Comparison of ENCODE assay signal across 1 cellular context in the genomic region with DNA sequence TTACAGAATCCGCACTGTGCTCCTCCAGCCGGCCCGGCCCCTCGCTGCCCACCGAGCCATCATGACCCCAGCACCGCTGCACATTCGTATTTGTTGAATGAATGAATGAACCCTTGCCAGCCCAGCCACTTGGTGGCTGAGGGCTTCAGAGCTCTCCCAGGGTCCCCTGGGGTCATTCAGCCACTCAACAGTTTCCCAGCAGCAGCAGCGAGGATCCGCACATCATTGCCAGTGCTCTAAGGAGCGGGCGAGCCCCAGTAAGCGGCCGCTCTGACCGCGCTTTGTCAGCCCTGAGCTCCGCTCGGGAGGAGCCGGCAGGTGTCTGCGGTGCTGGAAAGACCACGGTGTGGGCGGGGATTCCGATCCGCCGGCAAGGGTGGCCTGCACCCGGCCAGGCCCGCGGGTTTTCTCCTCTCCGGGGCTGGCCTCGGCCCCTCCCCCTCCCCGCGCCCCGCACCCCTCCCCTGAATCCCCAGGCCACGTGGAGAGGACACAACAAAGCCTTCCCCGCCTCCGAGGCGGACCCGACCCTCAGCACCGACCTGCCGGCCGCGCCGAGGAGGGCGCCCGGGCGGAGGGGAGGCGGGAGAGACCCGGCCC.
TF ChIP-seq lines count a peak whose summit lies in the region.

No MANE protein-coding gene starts in this region.

TF ChIP-seq in HepG2, 621 proteins besides CTCF, POLR2A, EP300 and RAD21 (continued from another document and continues in another):
- TF ChIP-seq, protein P1, sequence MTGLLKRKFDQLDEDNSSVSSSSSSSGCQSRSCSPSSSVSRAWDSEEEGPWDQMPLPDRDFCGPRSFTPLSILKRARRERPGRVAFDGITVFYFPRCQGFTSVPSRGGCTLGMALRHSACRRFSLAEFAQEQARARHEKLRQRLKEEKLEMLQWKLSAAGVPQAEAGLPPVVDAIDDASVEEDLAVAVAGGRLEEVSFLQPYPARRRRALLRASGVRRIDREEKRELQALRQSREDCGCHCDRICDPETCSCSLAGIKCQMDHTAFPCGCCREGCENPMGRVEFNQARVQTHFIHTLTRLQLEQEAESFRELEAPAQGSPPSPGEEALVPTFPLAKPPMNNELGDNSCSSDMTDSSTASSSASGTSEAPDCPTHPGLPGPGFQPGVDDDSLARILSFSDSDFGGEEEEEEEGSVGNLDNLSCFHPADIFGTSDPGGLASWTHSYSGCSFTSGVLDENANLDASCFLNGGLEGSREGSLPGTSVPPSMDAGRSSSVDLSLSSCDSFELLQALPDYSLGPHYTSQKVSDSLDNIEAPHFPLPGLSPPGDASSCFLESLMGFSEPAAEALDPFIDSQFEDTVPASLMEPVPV (CRISPR knock-in tag; IDR thresholded peaks at IDR 0.05), result 0 out of 2 replicates have a peak, but pooled peaks have one; percentile 49
- TF ChIP-seq ZNF629 (CRISPR knock-in tag; conservative IDR thresholded peaks at IDR 0.05) (no peak), FOXK1 (CRISPR knock-in tag; IDR thresholded peaks at IDR 0.05; ENCODE audit: borderline replicate concordance, low read depth) (peak; percentile 43; the same call in 1 of the 2 replicates), ZNF687 (CRISPR knock-in tag; IDR thresholded peaks at IDR 0.05) (peak; percentile 67), LCORL (IDR thresholded peaks at IDR 0.05) (no peak), LCORL (CRISPR knock-in tag; IDR thresholded peaks at IDR 0.05) (0 out of 2 replicates have a peak, but pooled peaks have one; percentile 31), SSRP1 (CRISPR knock-in tag; IDR thresholded peaks at IDR 0.05) (no peak), ZNF792 (CRISPR knock-in tag; IDR thresholded peaks at IDR 0.05) (0 out of 2 replicates have a peak, but pooled peaks have one; percentile 30), PAXIP1 (CRISPR knock-in tag; conservative IDR thresholded peaks at IDR 0.05) (0 out of 2 replicates have a peak, but pooled peaks have one; percentile 17), PHF8 (CRISPR knock-in tag; IDR thresholded peaks at IDR 0.05) (peak; percentile 33; the same call in 1 of the 2 replicates), ATF4 (CRISPR knock-in tag; IDR thresholded peaks at IDR 0.05) (no peak), DMAP1 (CRISPR knock-in tag; IDR thresholded peaks at IDR 0.05) (peak; percentile 67), UBTF (CRISPR knock-in tag; IDR thresholded peaks at IDR 0.05) (peak; percentile 75), RARA (CRISPR knock-in tag; IDR thresholded peaks at IDR 0.05) (no peak), ZNF709 (CRISPR knock-in tag; IDR thresholded peaks at IDR 0.05) (0 out of 2 replicates have a peak, but pooled peaks have one; percentile 44), NRL (CRISPR knock-in tag; IDR thresholded peaks at IDR 0.05; ENCODE audit: borderline replicate concordance) (peak; percentile 33; the same call in 1 of the 2 replicates), ADNP (CRISPR knock-in tag; IDR thresholded peaks at IDR 0.05) (no peak), ZNF441 (CRISPR knock-in tag; IDR thresholded peaks at IDR 0.05; ENCODE audit: borderline replicate concordance) (peak; percentile 27; the same call in 1 of the 2 replicates), SP5 (CRISPR knock-in tag; IDR thresholded peaks at IDR 0.05; ENCODE audit: borderline replicate concordance, low read depth) (peak; percentile 33; the same call in 1 of the 2 replicates), ZBTB38 (CRISPR knock-in tag; IDR thresholded peaks at IDR 0.05) (0 out of 2 replicates have a peak, but pooled peaks have one; percentile 7), ASH2L (IDR thresholded peaks at IDR 0.05; ENCODE audit: insufficient read length, low read depth, low read length) (peak; percentile 42), TMF1 (CRISPR knock-in tag; IDR thresholded peaks at IDR 0.05; ENCODE audit: low read depth) (0 out of 2 replicates have a peak, but pooled peaks have one; percentile 63), ZNF790 (CRISPR knock-in tag; IDR thresholded peaks at IDR 0.05; ENCODE audit: borderline replicate concordance) (0 out of 2 replicates have a peak, but pooled peaks have one; percentile 36), POLR2AphosphoS5 (IDR thresholded peaks at IDR 0.05; ENCODE audit: low read depth, low read length) (peak; percentile 29; the same call in 1 of the 2 replicates), ATM (IDR thresholded peaks at IDR 0.05; ENCODE audit: borderline replicate concordance) (no peak), ZNF501 (CRISPR knock-in tag; IDR thresholded peaks at IDR 0.05) (peak; percentile 69), ZBTB14 (CRISPR knock-in tag; IDR thresholded peaks at IDR 0.05) (no peak), SCMH1 (CRISPR knock-in tag; IDR thresholded peaks at IDR 0.05; ENCODE audit: borderline replicate concordance) (no peak), MYPOP (CRISPR knock-in tag; IDR thresholded peaks at IDR 0.05) (0 out of 2 replicates have a peak, but pooled peaks have one; percentile 38), TBX2 (CRISPR knock-in tag; IDR thresholded peaks at IDR 0.05; ENCODE audit: borderline replicate concordance) (peak; percentile 31; the same call in 1 of the 2 replicates)
- TF ChIP-seq, protein P2, sequence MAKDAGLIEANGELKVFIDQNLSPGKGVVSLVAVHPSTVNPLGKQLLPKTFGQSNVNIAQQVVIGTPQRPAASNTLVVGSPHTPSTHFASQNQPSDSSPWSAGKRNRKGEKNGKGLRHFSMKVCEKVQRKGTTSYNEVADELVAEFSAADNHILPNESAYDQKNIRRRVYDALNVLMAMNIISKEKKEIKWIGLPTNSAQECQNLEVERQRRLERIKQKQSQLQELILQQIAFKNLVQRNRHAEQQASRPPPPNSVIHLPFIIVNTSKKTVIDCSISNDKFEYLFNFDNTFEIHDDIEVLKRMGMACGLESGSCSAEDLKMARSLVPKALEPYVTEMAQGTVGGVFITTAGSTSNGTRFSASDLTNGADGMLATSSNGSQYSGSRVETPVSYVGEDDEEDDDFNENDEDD (CRISPR knock-in tag; IDR thresholded peaks at IDR 0.05; ENCODE audit: borderline replicate concordance), result peak; percentile 25; the same call in 1 of the 2 replicates
- TF ChIP-seq, protein P3, sequence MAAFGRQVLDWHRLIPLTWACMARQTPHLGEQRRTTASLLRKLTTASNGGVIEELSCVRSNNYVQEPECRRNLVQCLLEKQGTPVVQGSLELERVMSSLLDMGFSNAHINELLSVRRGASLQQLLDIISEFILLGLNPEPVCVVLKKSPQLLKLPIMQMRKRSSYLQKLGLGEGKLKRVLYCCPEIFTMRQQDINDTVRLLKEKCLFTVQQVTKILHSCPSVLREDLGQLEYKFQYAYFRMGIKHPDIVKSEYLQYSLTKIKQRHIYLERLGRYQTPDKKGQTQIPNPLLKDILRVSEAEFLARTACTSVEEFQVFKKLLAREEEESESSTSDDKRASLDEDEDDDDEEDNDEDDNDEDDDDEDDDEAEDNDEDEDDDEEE (CRISPR knock-in tag; IDR thresholded peaks at IDR 0.05), result no peak
- TF ChIP-seq, protein P4, sequence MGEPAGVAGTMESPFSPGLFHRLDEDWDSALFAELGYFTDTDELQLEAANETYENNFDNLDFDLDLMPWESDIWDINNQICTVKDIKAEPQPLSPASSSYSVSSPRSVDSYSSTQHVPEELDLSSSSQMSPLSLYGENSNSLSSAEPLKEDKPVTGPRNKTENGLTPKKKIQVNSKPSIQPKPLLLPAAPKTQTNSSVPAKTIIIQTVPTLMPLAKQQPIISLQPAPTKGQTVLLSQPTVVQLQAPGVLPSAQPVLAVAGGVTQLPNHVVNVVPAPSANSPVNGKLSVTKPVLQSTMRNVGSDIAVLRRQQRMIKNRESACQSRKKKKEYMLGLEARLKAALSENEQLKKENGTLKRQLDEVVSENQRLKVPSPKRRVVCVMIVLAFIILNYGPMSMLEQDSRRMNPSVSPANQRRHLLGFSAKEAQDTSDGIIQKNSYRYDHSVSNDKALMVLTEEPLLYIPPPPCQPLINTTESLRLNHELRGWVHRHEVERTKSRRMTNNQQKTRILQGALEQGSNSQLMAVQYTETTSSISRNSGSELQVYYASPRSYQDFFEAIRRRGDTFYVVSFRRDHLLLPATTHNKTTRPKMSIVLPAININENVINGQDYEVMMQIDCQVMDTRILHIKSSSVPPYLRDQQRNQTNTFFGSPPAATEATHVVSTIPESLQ (CRISPR knock-in tag; conservative IDR thresholded peaks at IDR 0.05), result 0 out of 2 replicates have a peak, but pooled peaks have one; percentile 25
